In genomic region chr10:80468002-80468401, GRCh38 we compare ENCODE assay signal across 8 cellular contexts. TPM values are rescaled to one million over a fixed set of nuclear protein-coding genes. Genes with fewer than 3 reads are reported as not detected.
DNase-seq lines count a peak whose midpoint lies in the region; ATAC-seq lines count a peak whose summit lies in the region.

No MANE protein-coding gene starts in this region.

- 14% methylated on average over 6 of the region's 6 CpGs for WGBS in thymus

- peak overlapping the region in 7 of 8 donors; percentile 10 to 69 (median 39) for H3K4me3 Mint-ChIP-seq in naive B cell

- ATAC-seq in naive B cell (ENCODE audit: low read depth in 2 of 2) = peak; percentile 39 to 56

- H3K36me3 Mint-ChIP-seq in naive B cell = peaks cover 7% of the 10 kb centered on the region in 2 donors

- DNase-seq in C1 segment of cervical spinal cord (lab: John Stamatoyannopoulos, UW) (peak in 8 of 14 donors; percentile 39 to 76 (median 60)), naive B cell (no peak), NCI-H2196 (lab: John Stamatoyannopoulos, UW; ENCODE audit: unreplicated experiment) (no peak), MV-4-11 (lab: John Stamatoyannopoulos, UW) (no peak), T1000 (lab: John Stamatoyannopoulos, UW) (no peak)
- peak; percentile 47 for DNase-seq in activated CD4-positive, alpha-beta T cell treated with anti-CD3 and anti-CD28 coated beads for 1 hour
- DNase-seq in effector CD8-positive, alpha-beta T cell (lab: John Stamatoyannopoulos, UW) = peak; percentile 41

- H3K4me3 ChIP-seq in thymus (ENCODE audit: low read length) = peak overlapping the region; percentile 49

- peaks cover 3% of the 10 kb centered on the region for H3K36me3 ChIP-seq in thymus (ENCODE audit: control insufficient read depth, insufficient read depth)

- no peaks in the 10 kb centered on the region for H3K9me3 ChIP-seq in thymus (ENCODE audit: control insufficient read depth)

- H3K27me3 ChIP-seq in thymus (ENCODE audit: control insufficient read depth, insufficient read depth) = no peaks in the 10 kb centered on the region

- no peaks in the 10 kb centered on the region for H3K9me3 Mint-ChIP-seq in naive B cell

- no peaks in the 10 kb centered on the region for H3K27me3 Mint-ChIP-seq in naive B cell

- peaks cover 56 to 85% (median 84%) of the 10 kb centered on the region in 3 donors for H3K4me1 Mint-ChIP-seq in naive B cell

- H3K27ac Mint-ChIP-seq in naive B cell = peak overlapping the region in 4 of 6 donors; percentile 50 to 79 (median 62)

- peaks cover 81% of the 10 kb centered on the region for H3K4me1 ChIP-seq in thymus (ENCODE audit: control insufficient read depth, insufficient read depth, low read length)

- peak overlapping the region; percentile 97 for H3K27ac ChIP-seq in thymus (ENCODE audit: low read depth)

RNA-seq across cellular contexts. Expression of gene TSPAN14, which starts 13.9 kb away (rescaled TPM):
- polyA plus RNA-seq in naive B cell (ENCODE audit: low read depth in 6 of 6) (10 to 100 TPM; 31.0 to 60.8 (median 38.1) TPM), thymus (60.0 TPM)

RNA-seq across cellular contexts. Expression of gene PRXL2A, which starts 59.7 kb away (rescaled TPM):
- 10 to 100 TPM in 2 of 6 donors, 1 to 10 TPM in 4; 2.5 to 13.9 (median 8.3) TPM for polyA plus RNA-seq in naive B cell (ENCODE audit: low read depth in 6 of 6)
- 70.8 TPM for polyA plus RNA-seq in thymus

Comparison
In these comparisons a context has a peak if more than half of its experiments do, and no peak if none do; other contexts are left out.
1. DNase-seq: peak in C1 segment of cervical spinal cord (8 of 14), activated CD4-positive, alpha-beta T cell treated with anti-CD3 and anti-CD28 coated beads for 1 hour (single experiment) and effector CD8-positive, alpha-beta T cell (single experiment); none in naive B cell (single experiment), NCI-H2196 (single experiment), MV-4-11 (single experiment) and T1000 (single experiment).